ENCODE assay signal across 8 cellular contexts in the genomic region with DNA sequence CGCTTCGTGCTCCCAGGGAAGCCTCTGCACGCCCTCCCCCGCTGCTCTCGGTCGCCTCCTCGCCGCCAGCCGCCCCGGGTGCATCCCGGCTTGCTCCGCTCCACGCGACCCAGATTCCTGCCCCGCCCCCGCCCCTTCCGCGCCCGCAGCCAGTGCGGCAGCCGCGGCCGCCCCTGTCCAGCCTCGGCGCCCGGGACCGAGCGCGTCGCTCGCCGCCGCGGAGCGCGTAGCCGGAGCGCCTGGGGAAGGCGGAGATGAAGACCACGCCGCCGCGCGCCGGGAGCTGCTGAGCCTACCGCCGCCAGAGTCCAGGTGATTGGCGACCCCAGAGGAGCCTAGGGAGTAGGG. TPM values are rescaled to one million over a fixed set of nuclear protein-coding genes. Genes with fewer than 3 reads are reported as not detected.
DNase-seq lines count a peak whose midpoint lies in the region; ATAC-seq, FAIRE-seq and TF ChIP-seq lines count a peak whose summit lies in the region.

A gene (plus strand): TSS at position 50 of the 348 bp plus-strand sequence. CDS start 27,043 bp downstream, outside the sequence.

- no peaks in the 10 kb centered on the region for H3K79me2 ChIP-seq in HepG2 (ENCODE audit: insufficient read depth, low read length)

- FAIRE-seq in HepG2 (lab: Jason Lieb, UNC): no peak

- no peaks in the 10 kb centered on the region for H3K9me3 ChIP-seq in HepG2 (ENCODE audit: low read length)

- H4K20me1 ChIP-seq in HepG2 (ENCODE audit: insufficient read depth, low read length): no peaks in the 10 kb centered on the region

- TF ChIP-seq EP300 in HepG2 (IDR thresholded peaks at IDR 0.05; ENCODE audit: low read depth in 2 of 2, low read length in 2 of 2) (no peak), HepG2 (CRISPR knock-in tag; IDR thresholded peaks at IDR 0.05; ENCODE audit: borderline replicate concordance) (no peak)

- CTCF ChIA-PET in HepG2 (lab: Yijun Ruan, JAX; ENCODE audit: low intra/inter-chr PET ratio, low total read pairs): no interaction called here

- ATAC-seq in GM18520 (IDR thresholded peaks at IDR 0.05; ENCODE audit: unreplicated experiment) (peak; percentile 35), HG03342 (IDR thresholded peaks at IDR 0.05; ENCODE audit: unreplicated experiment) (peak; percentile 41), HepG2 (peak; percentile 93), GM21447 (IDR thresholded peaks at IDR 0.05; ENCODE audit: unreplicated experiment) (no peak)

- no peak for TF ChIP-seq POLR2A in HepG2 (IDR thresholded peaks at IDR 0.05; ENCODE audit: insufficient read depth in 1 of 2, low read depth in 2 of 2, low read length in 2 of 2)

- intact Hi-C loops in HepG2 (cut with micrococcal nuclease; ENCODE audit: unreplicated experiment): no loop called here

- in situ Hi-C loops in HepG2 (cut with HindIII; ENCODE audit: extremely low pct_ligation_motif_present, low pct_unique_long_range_greater_than_20kb): no loop called here

- H3K4me3 ChIP-seq in coronary artery (peak within 1 kb of the TSS; percentile 72), HepG2 (replicated peaks in 1 of 3; ENCODE audit: insufficient read depth in 1 of 3, low read depth in 2 of 3, low read length in 3 of 3) (peak within 1 kb of the TSS; percentile 53 to 75 (median 64); a peak in 5 of 6 replicates)

- peaks cover 21% of the 10 kb centered on the region for H3K4me1 ChIP-seq in HepG2 (ENCODE audit: insufficient read depth, low read length)

- H3K27ac ChIP-seq in coronary artery (no peak within 1 kb of the TSS), HepG2 (ENCODE audit: extremely low read length, insufficient read depth, low read length) (no peak within 1 kb of the TSS)

- TF ChIP-seq RAD21 in HepG2 (CRISPR knock-in tag; IDR thresholded peaks at IDR 0.05): no peak

- H3K4me2 ChIP-seq in HepG2 (ENCODE audit: low read depth, low read length): peak within 1 kb of the TSS; percentile 97

- no TSS peak for BruUV-seq in HepG2 (replicated peaks; lab: Mats Ljungman, UMichigan)

- WGBS in HepG2 (ENCODE audit: low lambda C conversion rate): 2% methylated on average over 12 of the region's 48 CpGs

- POLR2A ChIA-PET in HepG2 (lab: Yijun Ruan, JAX): no interaction called here

- H3K36me3 ChIP-seq in HepG2 (replicated peaks in 1 of 2; ENCODE audit: control insufficient read depth in 1 of 2, insufficient read depth in 2 of 2, low read length in 2 of 2): no peaks in the 10 kb centered on the region

- H2AFZ ChIP-seq in HepG2 (ENCODE audit: low read length): no peak within 1 kb of the TSS

- H3K9ac ChIP-seq in HepG2 (ENCODE audit: insufficient read depth, low read depth, low read length): no peak within 1 kb of the TSS

- peaks cover 0 to 46% of the 10 kb centered on the region in 2 experiments; a peak in 3 of 5 replicates for H3K27me3 ChIP-seq in HepG2 (ENCODE audit: control insufficient read depth in 1 of 2, insufficient read depth in 2 of 2, low read length in 2 of 2)

- DNase-seq in Ammon's horn (ENCODE audit: low spot score) (peak; percentile 66), T-helper 9 cell (peak; percentile 17), coronary artery (ENCODE audit: low spot score) (no peak), HepG2 (ENCODE audit: low spot score) (peak; percentile 7)
- DNase-seq in stimulated activated CD8-positive, alpha-beta memory T cell treated with anti-CD3 and anti-CD28 coated beads, Interleukin-4, amount 100 ng/mL, for 48 hours: peak; percentile 63

- TF ChIP-seq CTCF in coronary artery (IDR thresholded peaks at IDR 0.05) (no peak), HepG2 (CRISPR knock-in tag; IDR thresholded peaks at IDR 0.05) (no peak; the same call in 1 of the 2 replicates)

TF ChIP-seq in HepG2, 621 proteins besides CTCF, POLR2A, EP300 and RAD21 (continues in another document):
- no peak for TF ChIP-seq POLR2AphosphoS5 (IDR thresholded peaks at IDR 0.05; ENCODE audit: low read depth, low read length)
- no peak for TF ChIP-seq MED13 (CRISPR knock-in tag; IDR thresholded peaks at IDR 0.05)
- TF ChIP-seq CEBPG (CRISPR knock-in tag; IDR thresholded peaks at IDR 0.05): no peak
- TF ChIP-seq, protein P1, sequence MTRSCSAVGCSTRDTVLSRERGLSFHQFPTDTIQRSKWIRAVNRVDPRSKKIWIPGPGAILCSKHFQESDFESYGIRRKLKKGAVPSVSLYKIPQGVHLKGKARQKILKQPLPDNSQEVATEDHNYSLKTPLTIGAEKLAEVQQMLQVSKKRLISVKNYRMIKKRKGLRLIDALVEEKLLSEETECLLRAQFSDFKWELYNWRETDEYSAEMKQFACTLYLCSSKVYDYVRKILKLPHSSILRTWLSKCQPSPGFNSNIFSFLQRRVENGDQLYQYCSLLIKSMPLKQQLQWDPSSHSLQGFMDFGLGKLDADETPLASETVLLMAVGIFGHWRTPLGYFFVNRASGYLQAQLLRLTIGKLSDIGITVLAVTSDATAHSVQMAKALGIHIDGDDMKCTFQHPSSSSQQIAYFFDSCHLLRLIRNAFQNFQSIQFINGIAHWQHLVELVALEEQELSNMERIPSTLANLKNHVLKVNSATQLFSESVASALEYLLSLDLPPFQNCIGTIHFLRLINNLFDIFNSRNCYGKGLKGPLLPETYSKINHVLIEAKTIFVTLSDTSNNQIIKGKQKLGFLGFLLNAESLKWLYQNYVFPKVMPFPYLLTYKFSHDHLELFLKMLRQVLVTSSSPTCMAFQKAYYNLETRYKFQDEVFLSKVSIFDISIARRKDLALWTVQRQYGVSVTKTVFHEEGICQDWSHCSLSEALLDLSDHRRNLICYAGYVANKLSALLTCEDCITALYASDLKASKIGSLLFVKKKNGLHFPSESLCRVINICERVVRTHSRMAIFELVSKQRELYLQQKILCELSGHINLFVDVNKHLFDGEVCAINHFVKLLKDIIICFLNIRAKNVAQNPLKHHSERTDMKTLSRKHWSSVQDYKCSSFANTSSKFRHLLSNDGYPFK (CRISPR knock-in tag; IDR thresholded peaks at IDR 0.05; ENCODE audit: borderline replicate concordance): no peak
- TF ChIP-seq, protein P2, sequence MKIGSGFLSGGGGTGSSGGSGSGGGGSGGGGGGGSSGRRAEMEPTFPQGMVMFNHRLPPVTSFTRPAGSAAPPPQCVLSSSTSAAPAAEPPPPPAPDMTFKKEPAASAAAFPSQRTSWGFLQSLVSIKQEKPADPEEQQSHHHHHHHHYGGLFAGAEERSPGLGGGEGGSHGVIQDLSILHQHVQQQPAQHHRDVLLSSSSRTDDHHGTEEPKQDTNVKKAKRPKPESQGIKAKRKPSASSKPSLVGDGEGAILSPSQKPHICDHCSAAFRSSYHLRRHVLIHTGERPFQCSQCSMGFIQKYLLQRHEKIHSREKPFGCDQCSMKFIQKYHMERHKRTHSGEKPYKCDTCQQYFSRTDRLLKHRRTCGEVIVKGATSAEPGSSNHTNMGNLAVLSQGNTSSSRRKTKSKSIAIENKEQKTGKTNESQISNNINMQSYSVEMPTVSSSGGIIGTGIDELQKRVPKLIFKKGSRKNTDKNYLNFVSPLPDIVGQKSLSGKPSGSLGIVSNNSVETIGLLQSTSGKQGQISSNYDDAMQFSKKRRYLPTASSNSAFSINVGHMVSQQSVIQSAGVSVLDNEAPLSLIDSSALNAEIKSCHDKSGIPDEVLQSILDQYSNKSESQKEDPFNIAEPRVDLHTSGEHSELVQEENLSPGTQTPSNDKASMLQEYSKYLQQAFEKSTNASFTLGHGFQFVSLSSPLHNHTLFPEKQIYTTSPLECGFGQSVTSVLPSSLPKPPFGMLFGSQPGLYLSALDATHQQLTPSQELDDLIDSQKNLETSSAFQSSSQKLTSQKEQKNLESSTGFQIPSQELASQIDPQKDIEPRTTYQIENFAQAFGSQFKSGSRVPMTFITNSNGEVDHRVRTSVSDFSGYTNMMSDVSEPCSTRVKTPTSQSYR (CRISPR knock-in tag; IDR thresholded peaks at IDR 0.05; ENCODE audit: borderline replicate concordance): peak; percentile 34; the same call in 1 of the 2 replicates
- no peak for TF ChIP-seq ZNF543 (CRISPR knock-in tag; IDR thresholded peaks at IDR 0.05)
- no peak for TF ChIP-seq NRL (CRISPR knock-in tag; IDR thresholded peaks at IDR 0.05; ENCODE audit: borderline replicate concordance)

RNA-seq across cellular contexts. Expression of the gene that starts here (rescaled TPM):
- total RNA-seq in HepG2 (2016; rRNA removed; fragmentation: Illumina TruSeq; extraction: Trizol): not detected in 2 replicates
- not detected in 2 replicates for total RNA-seq in HepG2 (2016; cell fraction: cytosol; rRNA removed; fragmentation: Illumina TruSeq; extraction: Trizol; ENCODE audit: low read depth)
- total RNA-seq in HepG2 (2016; cell fraction: insoluble cytoplasmic fraction; rRNA removed; fragmentation: Illumina TruSeq; extraction: Trizol): not detected in 2 replicates
- 0.06 TPM in 1 of 2 replicates, not detected in the other for total RNA-seq in HepG2 (2016; cell fraction: membrane; rRNA removed; fragmentation: Illumina TruSeq; extraction: Trizol)
- total RNA-seq in HepG2 (2016; cell fraction: nucleus; rRNA removed; fragmentation: Illumina TruSeq; extraction: Trizol): not detected in 2 replicates
- 0.05 TPM in 1 of 2 replicates, not detected in the other for polyA plus RNA-seq in HepG2 (2011; rRNA removed)
- 0.03 and 0.04 TPM in 2 replicates for polyA plus RNA-seq in HepG2 (2011; cell fraction: cytosol; rRNA removed)
- not detected in 2 replicates for polyA plus RNA-seq in HepG2 (2011; cell fraction: nucleus; rRNA removed)
- not detected in 2 replicates for polyA plus RNA-seq in HepG2 (2012)
- polyA plus RNA-seq in HepG2 (2016; cell fraction: cytosol; fragmentation: Illumina TruSeq; extraction: Trizol; ENCODE audit: low read depth): 0.05 TPM in 1 of 2 replicates, not detected in the other
- not detected in 2 replicates for polyA plus RNA-seq in HepG2 (2016; cell fraction: insoluble cytoplasmic fraction; fragmentation: Illumina TruSeq; extraction: Trizol; ENCODE audit: low read depth)
- polyA plus RNA-seq in HepG2 (2016; cell fraction: membrane; fragmentation: Illumina TruSeq; extraction: Trizol; ENCODE audit: low read depth): 0.08 TPM in 1 of 2 replicates, not detected in the other
- not detected in 2 replicates for polyA plus RNA-seq in HepG2 (2016; cell fraction: nucleus; fragmentation: Illumina TruSeq; extraction: Trizol; ENCODE audit: insufficient read depth, low read depth)
- polyA minus RNA-seq in HepG2 (2011; rRNA and poly(A)+ RNA removed; ENCODE audit: low replicate concordance): not detected in 2 replicates
- not detected in 2 replicates for polyA minus RNA-seq in HepG2 (2011; cell fraction: cytosol; rRNA and poly(A)+ RNA removed)
- not detected in 2 replicates for polyA minus RNA-seq in HepG2 (2011; cell fraction: nucleus; rRNA and poly(A)+ RNA removed)

Comparison
In these comparisons a context has a peak if more than half of its experiments do, and no peak if none do; other contexts are left out.
1. Peak in DNase-seq, ATAC-seq, H3K4me3 ChIP-seq and H3K4me2 ChIP-seq in HepG2; RNA of the gene not detected or under 1 TPM.